In genomic region chr6:81381382-81381916, GRCh38 we compare ENCODE assay signal across 31 cellular contexts.
"Had no signal": no experiment of that assay in that cellular context is flagged by ENCODE, and none has a peak within 500 bp of the region (broad histone marks: within the 10 kb centered on the region; RNA-seq: fewer than 3 reads in every experiment).

No MANE protein-coding gene starts in this region.

- H3K27me3 ChIP-seq: ascending aorta, breast epithelium, colonic mucosa had no signal

- FAIRE-seq: endometrium, endothelial cell of umbilical vein, frontal cortex had no signal

- H3K4me3 ChIP-seq: ascending aorta, breast epithelium, cardiac muscle cell, colonic mucosa had no signal

- H3K36me3 ChIP-seq: ascending aorta, breast epithelium, cardiac muscle cell, colonic mucosa, WERI-Rb-1 had no signal

- DNase-seq: activated B cell treated with CpG ODN at 0.5 μM for 24 hours; activated CD4-positive, alpha-beta memory T cell treated with anti-CD3 and anti-CD28 coated beads, Interleukin-2, amount 10 ng/mL, durations not matched to agents 7 days and 5 days; activated CD4-positive, alpha-beta T cell treated with anti-CD3 and anti-CD28 coated beads for 36 hours; activated CD4-positive, alpha-beta T cell treated with anti-CD3 and anti-CD28 coated beads, Interleukin-2, amount 10 ng/mL, durations not matched to agents 7 days and 5 days; activated CD4-positive, alpha-beta T cell treated with anti-CD3 and anti-CD28 coated beads, Interleukin-2, amount 50 U/mL, for 4 hours; activated CD4-positive, CD25-positive, alpha-beta regulatory T cell treated with anti-CD3 and anti-CD28 coated beads, Interleukin-2, amount 50 U/mL, for 72 hours; activated CD8-positive, alpha-beta memory T cell treated with anti-CD3 and anti-CD28 coated beads, Interleukin-2, amount 50 U/mL, for 48 hours; activated gamma-delta T cell; activated naive CD4-positive, alpha-beta T cell; activated naive CD4-positive, alpha-beta T cell treated with anti-CD3 and anti-CD28 coated beads, Interleukin-2, amount 10 ng/mL, durations not matched to agents 7 days and 5 days; activated naive CD8-positive, alpha-beta T cell treated with anti-CD3 and anti-CD28 coated beads, Interleukin-2, amount 10 ng/mL, durations not matched to agents 7 days and 5 days; activated T-cell treated with anti-CD3 and anti-CD28 coated beads for 4 hours; activated T-cell treated with anti-CD3 and anti-CD28 coated beads, Interleukin-2, amount 50 U/mL, for 24 hours; activated T-cell treated with anti-CD3 and anti-CD28 coated beads, Interleukin-2, amount 50 U/mL, for 72 hours; central memory CD4-positive, alpha-beta T cell; cerebellar nuclear complex; colonic mucosa; effector CD8-positive, alpha-beta T cell; foreskin fibroblast; T-helper 1 cell; T-helper 17 cell; T1000; WERI-Rb-1 had no signal

- H3K9me3 ChIP-seq: ascending aorta, breast epithelium, colonic mucosa had no signal

- ATAC-seq: activated CD4-positive, alpha-beta T cell treated with anti-CD3 and anti-CD28 coated beads for 36 hours; activated naive CD4-positive, alpha-beta T cell treated with anti-CD3 and anti-CD28 coated beads, Interleukin-2, amount 50 U/mL, for 72 hours; activated T-cell treated with anti-CD3 and anti-CD28 coated beads, Interleukin-2, amount 50 U/mL, for 72 hours; T-helper 17 cell had no signal

- H3K4me1 ChIP-seq: ascending aorta, breast epithelium, colonic mucosa had no signal

- H3K27ac ChIP-seq: ascending aorta, breast epithelium, cardiac muscle cell, colonic mucosa, epithelial cell of prostate, WERI-Rb-1 had no signal
